In genomic region chr17:49996495-49997255, GRCh38 we compare ENCODE assay signal across 9 cellular contexts. TPM values are rescaled to one million over a fixed set of nuclear protein-coding genes. Genes with fewer than 3 reads are reported as not detected.
DNase-seq lines count a peak whose midpoint lies in the region; TF ChIP-seq lines count a peak whose summit lies in the region.
"Had no signal": no experiment of that assay in that cellular context is flagged by ENCODE, and none has a peak within 500 bp of the region (broad histone marks: within the 10 kb centered on the region; RNA-seq: fewer than 3 reads in every experiment).

No MANE protein-coding gene starts in this region.

- peaks cover 23% of the 10 kb centered on the region for H3K4me1 Mint-ChIP-seq in activated CD4-positive, alpha-beta T cell treated with anti-CD3 and anti-CD28 coated beads, Interleukin-2, amount 10 ng/mL, durations not matched to agents 24 days and 14 days
- peaks cover 44% of the 10 kb centered on the region for H3K4me1 Mint-ChIP-seq in mesothelial cell of epicardium

- peaks cover 69% of the 10 kb centered on the region for H3K27me3 Mint-ChIP-seq in activated CD4-positive, alpha-beta T cell treated with anti-CD3 and anti-CD28 coated beads, Interleukin-2, amount 10 ng/mL, durations not matched to agents 24 days and 14 days
- H3K27me3 Mint-ChIP-seq in mesothelial cell of epicardium (ENCODE audit: low read depth) = peaks cover 56% of the 10 kb centered on the region

- peak overlapping the region; percentile 54 for H3K4me3 Mint-ChIP-seq in activated CD4-positive, alpha-beta T cell treated with anti-CD3 and anti-CD28 coated beads, Interleukin-2, amount 10 ng/mL, durations not matched to agents 24 days and 14 days
- peak overlapping the region; percentile 70 for H3K4me3 Mint-ChIP-seq in mesothelial cell of epicardium

- H3K36me3 Mint-ChIP-seq in activated CD4-positive, alpha-beta T cell treated with anti-CD3 and anti-CD28 coated beads, Interleukin-2, amount 10 ng/mL, durations not matched to agents 24 days and 14 days (ENCODE audit: low read depth) = no peaks in the 10 kb centered on the region
- H3K36me3 Mint-ChIP-seq in mesothelial cell of epicardium = no peaks in the 10 kb centered on the region

- DNase-seq in NCI-H1092 treated with DMSO at 0.1 percent for 48 hours (lab: John Stamatoyannopoulos, UW) (peak; percentile 17), NCI-H1092 (lab: John Stamatoyannopoulos, UW) (no peak), NCI-H2171 treated with DMSO at 0.1 percent for 48 hours (lab: John Stamatoyannopoulos, UW) (peak; percentile 25), mesothelial cell of epicardium (ENCODE audit: low spot score in 2 of 2, unreplicated experiment in 2 of 2) (peak; percentile 61 to 92), GF-D8 (lab: John Stamatoyannopoulos, UW) (no peak)
- DNase-seq in activated CD4-positive, alpha-beta T cell treated with anti-CD3 and anti-CD28 coated beads, Interleukin-2, amount 10 ng/mL, durations not matched to agents 24 days and 14 days = peak; percentile 91
- DNase-seq in effector CD8-positive, alpha-beta T cell (lab: John Stamatoyannopoulos, UW) = peak; percentile 53
- DNase-seq in stimulated activated CD8-positive, alpha-beta memory T cell treated with anti-CD3 and anti-CD28 coated beads, Interleukin-7, amount 100 ng/mL, for 24 hours (ENCODE audit: low read depth) = peak; percentile 57

- H3K9me3 Mint-ChIP-seq in activated CD4-positive, alpha-beta T cell treated with anti-CD3 and anti-CD28 coated beads, Interleukin-2, amount 10 ng/mL, durations not matched to agents 24 days and 14 days = no peaks in the 10 kb centered on the region
- no peaks in the 10 kb centered on the region for H3K9me3 Mint-ChIP-seq in mesothelial cell of epicardium

- intact Hi-C loops in activated CD4-positive, alpha-beta T cell treated with anti-CD3 and anti-CD28 coated beads, Interleukin-2, amount 10 ng/mL, durations not matched to agents 24 days and 14 days (cut with micrococcal nuclease) = loop anchor here (10.0 kb wide), 1 partner anchor 292 kb away; the partner anchor contains the start of gene SLC35B1

- peak; percentile 97 for TF ChIP-seq CTCF in mesothelial cell of epicardium (IDR thresholded peaks at IDR 0.05; ENCODE audit: unreplicated experiment)

- no peak overlapping the region for H3K27ac Mint-ChIP-seq in activated CD4-positive, alpha-beta T cell treated with anti-CD3 and anti-CD28 coated beads, Interleukin-2, amount 10 ng/mL, durations not matched to agents 24 days and 14 days
- no peak overlapping the region for H3K27ac Mint-ChIP-seq in mesothelial cell of epicardium

RNA-seq across cellular contexts. Expression of gene DLX3, which starts 1.7 kb away (rescaled TPM):
- 0.12 TPM in 1 of 2 replicates, not detected in the other for total RNA-seq in activated CD4-positive, alpha-beta T cell treated with anti-CD3 and anti-CD28 coated beads, Interleukin-2, amount 10 ng/mL, durations not matched to agents 24 days and 14 days
- 5.2 to 7.7 TPM (median 6.6 TPM) in 3 replicates for total RNA-seq in mesothelial cell of epicardium
- total RNA-seq: mononuclear cell had no signal

RNA-seq across cellular contexts. Expression of gene DLX4, which starts 27.7 kb away (rescaled TPM):
- total RNA-seq in activated CD4-positive, alpha-beta T cell treated with anti-CD3 and anti-CD28 coated beads, Interleukin-2, amount 10 ng/mL, durations not matched to agents 24 days and 14 days = 0.21 TPM in 1 of 2 replicates, not detected in the other
- total RNA-seq in mesothelial cell of epicardium = 2.6 to 2.8 TPM (median 2.7 TPM) in 3 replicates

RNA-seq across cellular contexts. Expression of gene ITGA3, which starts 59.2 kb away (rescaled TPM):
- 14.5 and 15.0 TPM in 2 replicates for total RNA-seq in activated CD4-positive, alpha-beta T cell treated with anti-CD3 and anti-CD28 coated beads, Interleukin-2, amount 10 ng/mL, durations not matched to agents 24 days and 14 days
- total RNA-seq in mesothelial cell of epicardium = 133 to 149 TPM (median 143 TPM) in 3 replicates

Comparison
In these comparisons a context has a peak if more than half of its experiments do, and no peak if none do; other contexts are left out.
1. DNase-seq: peak in NCI-H1092 treated with DMSO at 0.1 percent for 48 hours (single experiment), NCI-H2171 treated with DMSO at 0.1 percent for 48 hours (single experiment), activated CD4-positive, alpha-beta T cell treated with anti-CD3 and anti-CD28 coated beads, Interleukin-2, amount 10 ng/mL, durations not matched to agents 24 days and 14 days (single experiment), effector CD8-positive, alpha-beta T cell (single experiment), mesothelial cell of epicardium (2 of 2) and stimulated activated CD8-positive, alpha-beta memory T cell treated with anti-CD3 and anti-CD28 coated beads, Interleukin-7, amount 100 ng/mL, for 24 hours (single experiment); none in NCI-H1092 (single experiment) and GF-D8 (single experiment).